8 cellular contexts compared by ENCODE assay signal in genomic region chr7:25259487-25260243, GRCh38. TPM values are rescaled to one million over a fixed set of nuclear protein-coding genes. Genes with fewer than 3 reads are reported as not detected.
DNase-seq lines count a peak whose midpoint lies in the region; ATAC-seq and TF ChIP-seq lines count a peak whose summit lies in the region.

No MANE protein-coding gene starts in this region.

- H3K4me1 ChIP-seq in right lobe of liver: no peaks in the 10 kb centered on the region

- H3K4me3 ChIP-seq in choroid plexus epithelial cell (ENCODE audit: low read depth, low read length) (no peak overlapping the region), right lobe of liver (no peak overlapping the region)

- H3K27me3 ChIP-seq in right lobe of liver: no peaks in the 10 kb centered on the region

- TF ChIP-seq CTCF in choroid plexus epithelial cell (conservative IDR thresholded peaks at IDR 0.05; ENCODE audit: low read depth, low read length): peak; percentile 96
- TF ChIP-seq CTCF in right lobe of liver (IDR thresholded peaks at IDR 0.05): peak; percentile 78 to 90 (median 86)

- intact Hi-C loops in right lobe of liver (cut with DNase I): loop anchor here (5.0 kb wide), 2 partner anchors 128 to 303 kb away; no protein-coding TSS in a partner anchor

- DNase-seq in activated gamma-delta T cell treated with Interleukin-2 at 50 U/mL for 16 hours (peak; percentile 56), activated gamma-delta T cell (lab: John Stamatoyannopoulos, UW) (no peak), NCI-H510A treated with DMSO at 0.1 percent for 48 hours (lab: John Stamatoyannopoulos, UW) (peak; percentile 84), choroid plexus epithelial cell (ENCODE audit: low read depth) (peak; percentile 91), right lobe of liver (peak in 2 of 3 donors; percentile 39 to 72)
- peak; percentile 77 for DNase-seq in activated CD4-positive, alpha-beta T cell treated with anti-CD3 and anti-CD28 coated beads for 48 hours
- peak; percentile 5 to 44 (median 32) for DNase-seq in stimulated activated CD4-positive, alpha-beta T cell treated with anti-CD3 and anti-CD28 coated beads, TNF-alpha, amount 100 ng/mL, for 4 hours (ENCODE audit: low read depth in 3 of 3)

- no peak for TF ChIP-seq POLR2A in right lobe of liver (IDR thresholded peaks at IDR 0.05)

- ATAC-seq in HG03378 (IDR thresholded peaks at IDR 0.05; ENCODE audit: unreplicated experiment): peak; percentile 53
- ATAC-seq in right lobe of liver: peak; percentile 89 to 98 (median 95)

- H3K36me3 ChIP-seq in right lobe of liver: no peaks in the 10 kb centered on the region

- no peak overlapping the region for H3K27ac ChIP-seq in right lobe of liver

- no peaks in the 10 kb centered on the region for H3K9me3 ChIP-seq in right lobe of liver

- 21% methylated on average over 13 of the region's 13 CpGs for WGBS in right lobe of liver (ENCODE audit: insufficient coverage, low coverage, low lambda C conversion rate, missing lambda C conversion rate)

RNA-seq across cellular contexts. Expression of gene NPVF, which starts 31.4 kb away (rescaled TPM):
- not detected for total RNA-seq in right lobe of liver
